Comparison of ENCODE assay signal across 1 cellular context in the genomic region with DNA sequence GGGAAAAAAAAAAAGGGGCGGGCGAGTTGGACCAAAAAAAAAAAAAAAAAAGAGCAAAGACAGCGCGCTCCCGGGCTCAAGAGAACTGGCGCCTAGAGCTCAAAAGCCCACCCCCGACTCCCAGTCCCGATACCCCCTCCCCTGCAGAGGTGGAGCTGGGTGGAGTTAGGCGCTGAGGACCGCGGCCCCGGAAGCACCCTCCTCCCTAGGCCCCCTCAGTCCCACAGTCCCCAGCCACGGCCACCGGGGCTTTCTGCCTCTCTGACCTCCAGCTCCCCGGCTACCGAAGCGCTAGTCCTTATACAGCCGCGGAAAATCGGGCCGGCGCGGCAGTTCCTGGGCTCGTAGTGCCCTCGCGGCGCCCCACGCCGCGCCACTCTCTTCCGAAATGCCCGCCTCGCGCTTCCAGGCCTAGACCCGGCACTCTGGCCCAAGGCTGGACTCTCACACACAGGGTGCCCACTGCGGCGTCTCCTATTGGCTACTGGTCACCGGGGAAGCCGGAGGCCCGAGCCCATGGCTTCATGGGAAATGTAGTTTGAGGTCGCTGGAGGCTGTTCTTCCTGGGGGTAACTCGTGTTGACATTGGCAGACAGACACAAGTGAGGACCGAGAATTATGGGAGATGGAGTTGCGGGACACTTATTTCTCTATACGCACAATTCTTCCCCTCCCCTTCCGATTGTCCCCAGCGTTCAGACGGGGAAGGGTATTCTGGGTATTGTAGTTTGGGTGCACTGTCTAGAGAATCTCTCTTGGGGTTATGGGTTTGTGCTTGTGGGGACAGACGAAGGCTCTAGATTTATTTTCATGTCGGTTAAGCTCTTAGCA.
TF ChIP-seq lines count a peak whose summit lies in the region.

A gene with protein sequence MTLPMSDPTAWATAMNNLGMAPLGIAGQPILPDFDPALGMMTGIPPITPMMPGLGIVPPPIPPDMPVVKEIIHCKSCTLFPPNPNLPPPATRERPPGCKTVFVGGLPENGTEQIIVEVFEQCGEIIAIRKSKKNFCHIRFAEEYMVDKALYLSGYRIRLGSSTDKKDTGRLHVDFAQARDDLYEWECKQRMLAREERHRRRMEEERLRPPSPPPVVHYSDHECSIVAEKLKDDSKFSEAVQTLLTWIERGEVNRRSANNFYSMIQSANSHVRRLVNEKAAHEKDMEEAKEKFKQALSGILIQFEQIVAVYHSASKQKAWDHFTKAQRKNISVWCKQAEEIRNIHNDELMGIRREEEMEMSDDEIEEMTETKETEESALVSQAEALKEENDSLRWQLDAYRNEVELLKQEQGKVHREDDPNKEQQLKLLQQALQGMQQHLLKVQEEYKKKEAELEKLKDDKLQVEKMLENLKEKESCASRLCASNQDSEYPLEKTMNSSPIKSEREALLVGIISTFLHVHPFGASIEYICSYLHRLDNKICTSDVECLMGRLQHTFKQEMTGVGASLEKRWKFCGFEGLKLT (minus strand): TSS at position 427 of the 831 bp plus-strand sequence. CDS start 199,993 bp downstream, outside the sequence.

TF ChIP-seq in H1, 55 proteins besides CTCF, POLR2A, EP300 and RAD21 (continued from another document):
- no peak for TF ChIP-seq KDM4A (IDR thresholded peaks at IDR 0.05; ENCODE audit: low read depth, low read length, severe bottlenecking)
- no peak for TF ChIP-seq SP4 (IDR thresholded peaks at IDR 0.05; ENCODE audit: low read length)
- TF ChIP-seq SAP30 (IDR thresholded peaks at IDR 0.05; ENCODE audit: insufficient read depth, insufficient replicate concordance, low read length): no peak
- TF ChIP-seq CHD1 (IDR thresholded peaks at IDR 0.05; ENCODE audit: low read depth, low read length): no peak
- no peak for TF ChIP-seq RFX5 (IDR thresholded peaks at IDR 0.05; ENCODE audit: borderline replicate concordance, low read depth, low read length)
- TF ChIP-seq EGR1 (IDR thresholded peaks at IDR 0.05; ENCODE audit: borderline replicate concordance, low read depth, low read length): no peak
- TF ChIP-seq, protein P1, sequence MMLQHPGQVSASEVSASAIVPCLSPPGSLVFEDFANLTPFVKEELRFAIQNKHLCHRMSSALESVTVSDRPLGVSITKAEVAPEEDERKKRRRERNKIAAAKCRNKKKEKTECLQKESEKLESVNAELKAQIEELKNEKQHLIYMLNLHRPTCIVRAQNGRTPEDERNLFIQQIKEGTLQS (IDR thresholded peaks at IDR 0.05; ENCODE audit: insufficient read depth, low read depth, low read length): no peak
- no peak for TF ChIP-seq POLR2AphosphoS5 (IDR thresholded peaks at IDR 0.05; ENCODE audit: low read depth, low read length)
- TF ChIP-seq, protein P2, sequence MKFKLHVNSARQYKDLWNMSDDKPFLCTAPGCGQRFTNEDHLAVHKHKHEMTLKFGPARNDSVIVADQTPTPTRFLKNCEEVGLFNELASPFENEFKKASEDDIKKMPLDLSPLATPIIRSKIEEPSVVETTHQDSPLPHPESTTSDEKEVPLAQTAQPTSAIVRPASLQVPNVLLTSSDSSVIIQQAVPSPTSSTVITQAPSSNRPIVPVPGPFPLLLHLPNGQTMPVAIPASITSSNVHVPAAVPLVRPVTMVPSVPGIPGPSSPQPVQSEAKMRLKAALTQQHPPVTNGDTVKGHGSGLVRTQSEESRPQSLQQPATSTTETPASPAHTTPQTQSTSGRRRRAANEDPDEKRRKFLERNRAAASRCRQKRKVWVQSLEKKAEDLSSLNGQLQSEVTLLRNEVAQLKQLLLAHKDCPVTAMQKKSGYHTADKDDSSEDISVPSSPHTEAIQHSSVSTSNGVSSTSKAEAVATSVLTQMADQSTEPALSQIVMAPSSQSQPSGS (IDR thresholded peaks at IDR 0.05; ENCODE audit: low read length): no peak
- no peak for TF ChIP-seq NANOG (IDR thresholded peaks at IDR 0.05; ENCODE audit: insufficient read depth, low read depth, low read length, poor library complexity, severe bottlenecking)
- 0 out of 2 replicates have a peak, but pooled peaks have one; percentile 36 for TF ChIP-seq RBBP5 (IDR thresholded peaks at IDR 0.05; ENCODE audit: borderline replicate concordance, low read depth, low read length)
- no peak for TF ChIP-seq MAFK (IDR thresholded peaks at IDR 0.05; ENCODE audit: low read depth, low read length)
- TF ChIP-seq SUZ12 (IDR thresholded peaks at IDR 0.05; ENCODE audit: low read length): no peak
- no peak for TF ChIP-seq SIN3A (conservative IDR thresholded peaks at IDR 0.05 in 1 of 2, IDR thresholded peaks at IDR 0.05 in 1 of 2; ENCODE audit: low read depth in 1 of 2, low read length in 2 of 2)
- TF ChIP-seq RXRA (IDR thresholded peaks at IDR 0.05; ENCODE audit: insufficient read depth, low read depth, low read length): no peak
- no peak for TF ChIP-seq SP2 (IDR thresholded peaks at IDR 0.05; ENCODE audit: low read length)
- TF ChIP-seq KDM1A (IDR thresholded peaks at IDR 0.05; ENCODE audit: borderline replicate concordance, low read length): no peak
- TF ChIP-seq TAF7 (optimal IDR thresholded peaks at IDR 0.05; ENCODE audit: borderline replicate concordance, low read depth, low read length): peak; percentile 33
- TF ChIP-seq TAF1 (IDR thresholded peaks at IDR 0.05; ENCODE audit: low read depth, low read length): peak; percentile 63
- no peak for TF ChIP-seq KDM5A (IDR thresholded peaks at IDR 0.05; ENCODE audit: low read length)
- no peak for TF ChIP-seq JUN (IDR thresholded peaks at IDR 0.05; ENCODE audit: low read depth, low read length)
- TF ChIP-seq PHF8 (conservative IDR thresholded peaks at IDR 0.05; ENCODE audit: low read depth, low read length): peak; percentile 98
- TF ChIP-seq, protein P3, sequence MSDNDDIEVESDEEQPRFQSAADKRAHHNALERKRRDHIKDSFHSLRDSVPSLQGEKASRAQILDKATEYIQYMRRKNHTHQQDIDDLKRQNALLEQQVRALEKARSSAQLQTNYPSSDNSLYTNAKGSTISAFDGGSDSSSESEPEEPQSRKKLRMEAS (IDR thresholded peaks at IDR 0.05): no peak
- no peak for TF ChIP-seq CREB1 (IDR thresholded peaks at IDR 0.05)
- TF ChIP-seq EZH2 (IDR thresholded peaks at IDR 0.05; ENCODE audit: low read depth, low read length, severe bottlenecking): no peak
- TF ChIP-seq RNF2 (IDR thresholded peaks at IDR 0.05; ENCODE audit: borderline replicate concordance, low read depth, low read length, missing control alignments, poor library complexity, severe bottlenecking): no peak
- no peak for TF ChIP-seq TEAD4 (IDR thresholded peaks at IDR 0.05; ENCODE audit: low read depth, low read length)
- TF ChIP-seq GABPA (IDR thresholded peaks at IDR 0.05; ENCODE audit: borderline replicate concordance, insufficient read depth, low read length): no peak
